9 cellular contexts compared by ENCODE assay signal in the genomic region with DNA sequence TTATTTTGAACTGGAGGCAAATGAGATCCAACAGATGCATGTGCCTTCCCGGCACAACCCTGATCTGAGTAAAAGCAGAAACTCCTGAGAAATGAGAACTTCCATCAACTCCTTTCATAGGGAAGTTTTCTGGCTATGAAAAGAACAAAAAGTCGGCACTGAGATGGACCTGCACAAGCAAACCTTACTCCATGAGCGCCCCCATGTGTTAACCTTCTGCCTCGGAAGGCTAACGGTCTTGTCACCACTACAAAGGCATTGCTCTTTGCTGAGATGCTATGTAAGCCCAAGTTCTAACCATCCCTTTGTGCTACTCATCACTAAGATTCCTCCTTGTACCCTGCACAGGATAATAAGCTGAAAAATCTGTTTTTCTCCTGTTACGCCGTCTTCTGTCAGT. TPM values are rescaled to one million over a fixed set of nuclear protein-coding genes. Genes with fewer than 3 reads are reported as not detected.
DNase-seq lines count a peak whose midpoint lies in the region; ATAC-seq and TF ChIP-seq lines count a peak whose summit lies in the region.
"Had no signal": no experiment of that assay in that cellular context is flagged by ENCODE, and none has a peak within 500 bp of the region (broad histone marks: within the 10 kb centered on the region; RNA-seq: fewer than 3 reads in every experiment).

No MANE protein-coding gene starts in this region.

- peak; percentile 51 for DNase-seq in A172 (ENCODE audit: low spot score)
- no peak for DNase-seq in GM10248 (ENCODE audit: extremely low spot score)
- peak; percentile 8 for DNase-seq in NCI-H460 (ENCODE audit: extremely low read depth, low read depth)
- peak; percentile 25 for DNase-seq in cerebellar cortex (ENCODE audit: low spot score)
- no peak for DNase-seq in thyroid gland
- no peak for DNase-seq in GF-D8 (lab: John Stamatoyannopoulos, UW)
- no peak for DNase-seq in right cardiac atrium
- no peak for DNase-seq in effector memory CD8-positive, alpha-beta T cell

- no peak for TF ChIP-seq POLR2A in thyroid gland (IDR thresholded peaks at IDR 0.05)

- H3K9me3 ChIP-seq in thyroid gland, result no peaks in the 10 kb centered on the region
- no peaks in the 10 kb centered on the region for H3K9me3 ChIP-seq in right cardiac atrium (ENCODE audit: control insufficient read depth, low read length)
- H3K9me3 ChIP-seq: gastroesophageal sphincter had no signal

- H3K27me3 Mint-ChIP-seq in effector memory CD8-positive, alpha-beta T cell, result no peaks in the 10 kb centered on the region

- H3K4me3 ChIP-seq in thyroid gland (replicated peaks in 1 of 3), result no peak overlapping the region
- no peak overlapping the region for H3K4me3 ChIP-seq in right cardiac atrium (ENCODE audit: low read length)
- H3K4me3 ChIP-seq: gastroesophageal sphincter had no signal

- no peak overlapping the region for H3K27ac Mint-ChIP-seq in effector memory CD8-positive, alpha-beta T cell

- no peaks in the 10 kb centered on the region for H3K36me3 Mint-ChIP-seq in effector memory CD8-positive, alpha-beta T cell (ENCODE audit: insufficient read depth)

- no peaks in the 10 kb centered on the region for H3K4me1 Mint-ChIP-seq in effector memory CD8-positive, alpha-beta T cell (ENCODE audit: low read depth in 2 of 2)

- TF ChIP-seq CTCF in GM10248 (IDR thresholded peaks at IDR 0.05; ENCODE audit: control extremely low read depth, extremely low read depth, low read depth, missing control alignments) (peak; percentile 18), thyroid gland (IDR thresholded peaks at IDR 0.05) (no peak)

- no peaks in the 10 kb centered on the region for H3K4me1 ChIP-seq in thyroid gland
- H3K4me1 ChIP-seq in right cardiac atrium (ENCODE audit: control insufficient read depth, insufficient read depth, low read length), result no peaks in the 10 kb centered on the region
- H3K4me1 ChIP-seq: gastroesophageal sphincter had no signal

- H3K27ac ChIP-seq in thyroid gland (no peak overlapping the region), right cardiac atrium (ENCODE audit: low read length) (no peak overlapping the region)
- H3K27ac ChIP-seq: gastroesophageal sphincter had no signal

- no peaks in the 10 kb centered on the region for H3K36me3 ChIP-seq in thyroid gland
- H3K36me3 ChIP-seq: gastroesophageal sphincter had no signal

- POLR2A ChIA-PET in GM10248 (lab: Yijun Ruan, JAX), result no interaction called here

- H3K27me3 ChIP-seq in thyroid gland, result no peaks in the 10 kb centered on the region
- no peaks in the 10 kb centered on the region for H3K27me3 ChIP-seq in right cardiac atrium (ENCODE audit: control insufficient read depth, insufficient read depth)
- H3K27me3 ChIP-seq: gastroesophageal sphincter had no signal

- CTCF ChIA-PET in GM10248 (lab: Yijun Ruan, JAX), result interaction anchor here (1.1 to 3.7 kb wide), 2 partner anchors 18 to 243 kb away, joined by 3 to 9 read pairs; no protein-coding TSS in a partner anchor

- 51 to 59% methylated on average over 7 of the region's 7 CpGs for WGBS in thyroid gland, 2 donors
- 49% methylated on average over 7 of the region's 7 CpGs for WGBS in right cardiac atrium

- intact Hi-C loops in thyroid gland (cut with DNase I), result no loop called here
- intact Hi-C loops in right cardiac atrium (cut with DNase I), result no loop called here

- no peak for ATAC-seq in right cardiac atrium
- no peak for ATAC-seq in effector memory CD8-positive, alpha-beta T cell (replicated peaks)
- ATAC-seq: gastroesophageal sphincter had no signal

- no peaks in the 10 kb centered on the region for H3K9me3 Mint-ChIP-seq in effector memory CD8-positive, alpha-beta T cell

- no peak overlapping the region for H3K4me3 Mint-ChIP-seq in effector memory CD8-positive, alpha-beta T cell

RNA-seq across cellular contexts. Expression of a gene that starts 57.3 kb away (rescaled TPM):
- total RNA-seq in A172 (2014; rRNA removed; shearing (Covaris generic)), result not detected in 2 replicates
- not detected in 2 replicates for total RNA-seq in NCI-H460 (2014; rRNA removed; shearing (Covaris generic))
- polyA plus RNA-seq in NCI-H460 (2014; cell fraction: nucleus; rRNA removed), result not detected in 2 replicates
- total RNA-seq in thyroid gland (not detected), right cardiac atrium (not detected)
- polyA plus RNA-seq in right cardiac atrium, result not detected
- total RNA-seq: gastroesophageal sphincter had no signal

Comparison
In these comparisons a context has a peak if more than half of its experiments do, and no peak if none do; other contexts are left out.
1. DNase-seq: peak in A172 (single experiment), NCI-H460 (single experiment) and cerebellar cortex (single experiment); none in GM10248 (single experiment), thyroid gland (0 of 2), GF-D8 (single experiment), right cardiac atrium (0 of 3) and effector memory CD8-positive, alpha-beta T cell (0 of 3).